In genomic region chr1:41894101-41894620, GRCh38 we compare ENCODE assay signal across 23 cellular contexts. TPM values are rescaled to one million over a fixed set of nuclear protein-coding genes. Genes with fewer than 3 reads are reported as not detected.
DNase-seq lines count a peak whose midpoint lies in the region; ATAC-seq and TF ChIP-seq lines count a peak whose summit lies in the region.
"Had no signal": no experiment of that assay in that cellular context is flagged by ENCODE, and none has a peak within 500 bp of the region (broad histone marks: within the 10 kb centered on the region; RNA-seq: fewer than 3 reads in every experiment).

No MANE protein-coding gene starts in this region.

- H3K27ac Mint-ChIP-seq in CD4-positive, alpha-beta memory T cell, result peak overlapping the region; percentile 28 to 90 (median 73)
- H3K27ac Mint-ChIP-seq in activated T-helper 17 cell treated with anti-CD3 and anti-CD28 coated beads, Interleukin-2, amount 50 U/mL, for 72 hours, result no peak overlapping the region
- H3K27ac Mint-ChIP-seq in nephron, result peak overlapping the region; percentile 15 to 71 (median 42)
- H3K27ac Mint-ChIP-seq: activated naive CD8-positive, alpha-beta T cell treated with anti-CD3 and anti-CD28 coated beads for 36 hours; activated T-cell treated with anti-CD3 and anti-CD28 coated beads, Interleukin-2, amount 50 U/mL, for 72 hours; HFFc6; mesothelial cell of epicardium; progenitor cell of endocrine pancreas; stimulated activated naive CD8-positive, alpha-beta T cell treated with anti-CD3 and anti-CD28 coated beads, Interleukin-15, Interleukin-2, amounts not matched to agents 100 ng/mL and 50 ng/mL, for 24 hours had no signal

- ATAC-seq in DND-41 (ENCODE audit: insufficient read depth, low read depth), result no peak
- ATAC-seq in activated T-helper 17 cell treated with anti-CD3 and anti-CD28 coated beads, Interleukin-2, amount 50 U/mL, for 72 hours (replicated peaks), result no peak
- ATAC-seq in GM18520 (IDR thresholded peaks at IDR 0.05; ENCODE audit: unreplicated experiment), result no peak
- ATAC-seq: activated T-cell treated with anti-CD3 and anti-CD28 coated beads, Interleukin-2, amount 50 U/mL, for 72 hours had no signal

- H3K36me3 Mint-ChIP-seq in CD4-positive, alpha-beta memory T cell, result no peaks in the 10 kb centered on the region
- H3K36me3 Mint-ChIP-seq in activated T-helper 17 cell treated with anti-CD3 and anti-CD28 coated beads, Interleukin-2, amount 50 U/mL, for 72 hours (ENCODE audit: low read depth), result no peaks in the 10 kb centered on the region
- H3K36me3 Mint-ChIP-seq in nephron (ENCODE audit: low read depth), result no peaks in the 10 kb centered on the region
- H3K36me3 Mint-ChIP-seq: activated naive CD8-positive, alpha-beta T cell treated with anti-CD3 and anti-CD28 coated beads for 36 hours; mesothelial cell of epicardium had no signal

- H3K27me3 ChIP-seq in CD4-positive, alpha-beta memory T cell (ENCODE audit: insufficient read depth, low read length), result no peaks in the 10 kb centered on the region
- H3K27me3 ChIP-seq in DND-41 (ENCODE audit: insufficient read depth, low read length, poor library complexity), result no peaks in the 10 kb centered on the region
- H3K27me3 ChIP-seq: esophagus squamous epithelium, SJSA1, tibial nerve had no signal

- no peak overlapping the region for H3K27ac ChIP-seq in CD4-positive, alpha-beta memory T cell (ENCODE audit: low read depth, low read length)
- peak overlapping the region; percentile 93 for H3K27ac ChIP-seq in DND-41 (ENCODE audit: low read length)
- H3K27ac ChIP-seq: esophagus squamous epithelium, VCaP had no signal

- peaks cover 3% of the 10 kb centered on the region; the same call in 1 of the 2 replicates for H4K20me1 ChIP-seq in DND-41 (ENCODE audit: insufficient read depth, low read length)

- peaks cover 56 to 86% (median 72%) of the 10 kb centered on the region in 4 donors for H3K4me1 Mint-ChIP-seq in CD4-positive, alpha-beta memory T cell
- H3K4me1 Mint-ChIP-seq in activated T-helper 17 cell treated with anti-CD3 and anti-CD28 coated beads, Interleukin-2, amount 50 U/mL, for 72 hours, result peaks cover 56% of the 10 kb centered on the region
- peaks cover 56% of the 10 kb centered on the region for H3K4me1 Mint-ChIP-seq in nephron

- no peaks in the 10 kb centered on the region for H3K27me3 Mint-ChIP-seq in CD4-positive, alpha-beta memory T cell
- H3K27me3 Mint-ChIP-seq in activated T-helper 17 cell treated with anti-CD3 and anti-CD28 coated beads, Interleukin-2, amount 50 U/mL, for 72 hours, result no peaks in the 10 kb centered on the region
- H3K27me3 Mint-ChIP-seq in nephron (ENCODE audit: low read depth), result peaks cover 3% of the 10 kb centered on the region
- H3K27me3 Mint-ChIP-seq: activated naive CD8-positive, alpha-beta T cell treated with anti-CD3 and anti-CD28 coated beads for 36 hours; stimulated activated naive CD8-positive, alpha-beta T cell treated with anti-CD3 and anti-CD28 coated beads, Interleukin-15, Interleukin-2, amounts not matched to agents 100 ng/mL and 50 ng/mL, for 24 hours had no signal

- no peak overlapping the region for H2AFZ ChIP-seq in DND-41 (ENCODE audit: low read depth, low read length)

- H3K4me2 ChIP-seq in DND-41 (ENCODE audit: insufficient read depth, low read length), result peak overlapping the region; percentile 57

- CTCF ChIA-PET in CD4-positive, alpha-beta memory T cell (lab: Charles Lee; ENCODE audit: partially characterized antibody), result interaction anchor here (0.7 kb wide), 1 partner anchor 21 kb away, joined by 3 read pairs; no protein-coding TSS in a partner anchor

- no peak for DNase-seq in CD4-positive, alpha-beta memory T cell
- no peak for DNase-seq in DND-41
- no peak for DNase-seq in DMS 273 (lab: John Stamatoyannopoulos, UW; ENCODE audit: unreplicated experiment)
- no peak for DNase-seq in SHP77 (lab: John Stamatoyannopoulos, UW)
- DNase-seq: activated CD8-positive, alpha-beta memory T cell treated with anti-CD3 and anti-CD28 coated beads for 24 hours; activated naive CD8-positive, alpha-beta T cell treated with anti-CD3 and anti-CD28 coated beads for 36 hours; activated T-cell treated with anti-CD3 and anti-CD28 coated beads, Interleukin-2, amount 50 U/mL, for 72 hours; effector memory CD4-positive, alpha-beta T cell; EL; esophagus squamous epithelium; HFFc6; NCI-H774; stimulated activated CD4-positive, alpha-beta T cell treated with anti-CD3 and anti-CD28 coated beads, Interleukin-4, amount 100 ng/mL, for 1 hour had no signal

- H3K4me3 Mint-ChIP-seq in CD4-positive, alpha-beta memory T cell, result peak overlapping the region in 1 of 8 donors; percentile 67
- peak overlapping the region; percentile 34 for H3K4me3 Mint-ChIP-seq in activated T-helper 17 cell treated with anti-CD3 and anti-CD28 coated beads, Interleukin-2, amount 50 U/mL, for 72 hours
- no peak overlapping the region for H3K4me3 Mint-ChIP-seq in nephron
- H3K4me3 Mint-ChIP-seq: activated naive CD8-positive, alpha-beta T cell treated with anti-CD3 and anti-CD28 coated beads for 36 hours; HFFc6; mesothelial cell of epicardium; neural crest cell had no signal

- no peak overlapping the region for H3K4me3 ChIP-seq in CD4-positive, alpha-beta memory T cell (ENCODE audit: low read length in 2 of 2)
- no peak overlapping the region for H3K4me3 ChIP-seq in DND-41 (ENCODE audit: low read depth in 1 of 2, low read length in 2 of 2)
- H3K4me3 ChIP-seq: esophagus squamous epithelium, SJSA1, tibial nerve had no signal

- H3K79me2 ChIP-seq in DND-41 (ENCODE audit: insufficient read depth, low read length), result peaks cover 98% of the 10 kb centered on the region

- H3K4me1 ChIP-seq in CD4-positive, alpha-beta memory T cell (ENCODE audit: insufficient read depth, low read length), result peaks cover 79% of the 10 kb centered on the region
- H3K4me1 ChIP-seq in DND-41 (ENCODE audit: insufficient read depth, low read length), result peaks cover 99% of the 10 kb centered on the region

- TF ChIP-seq CTCF in DND-41 (IDR thresholded peaks at IDR 0.05; ENCODE audit: borderline replicate concordance, extremely low read depth, low read length, poor library complexity, severe bottlenecking), result no peak
- TF ChIP-seq CTCF in nephron (IDR thresholded peaks at IDR 0.05; ENCODE audit: unreplicated experiment in 3 of 3), result no peak

- POLR2A ChIA-PET in CD4-positive, alpha-beta memory T cell (lab: Charles Lee; ENCODE audit: partially characterized antibody), result interaction anchor here (1.0 to 7.8 kb wide), 3 partner anchors 9 to 22 kb away, joined by 3 to 221 read pairs (median 23); partner anchors contain the start of gene HIVEP3

- H3K9me3 Mint-ChIP-seq in CD4-positive, alpha-beta memory T cell, result peaks cover 0 to 3% (median 0%) of the 10 kb centered on the region in 8 donors
- peaks cover 5% of the 10 kb centered on the region for H3K9me3 Mint-ChIP-seq in activated T-helper 17 cell treated with anti-CD3 and anti-CD28 coated beads, Interleukin-2, amount 50 U/mL, for 72 hours
- no peaks in the 10 kb centered on the region for H3K9me3 Mint-ChIP-seq in nephron
- H3K9me3 Mint-ChIP-seq: activated naive CD8-positive, alpha-beta T cell treated with anti-CD3 and anti-CD28 coated beads for 36 hours; activated T-cell treated with anti-CD3 and anti-CD28 coated beads, Interleukin-2, amount 50 U/mL, for 72 hours; HFFc6; mesothelial cell of epicardium; neural crest cell; stimulated activated naive CD8-positive, alpha-beta T cell treated with anti-CD3 and anti-CD28 coated beads, Interleukin-15, Interleukin-2, amounts not matched to agents 100 ng/mL and 50 ng/mL, for 24 hours had no signal

- peak overlapping the region; percentile 50 for H3K9ac ChIP-seq in DND-41 (ENCODE audit: low read depth, low read length)

- no peaks in the 10 kb centered on the region for H3K9me3 ChIP-seq in CD4-positive, alpha-beta memory T cell (ENCODE audit: control insufficient read depth in 1 of 2, low read length in 2 of 2)
- H3K9me3 ChIP-seq in DND-41 (ENCODE audit: insufficient read depth, low read length, severe bottlenecking), result no peaks in the 10 kb centered on the region
- H3K9me3 ChIP-seq: esophagus squamous epithelium, SJSA1, tibial nerve had no signal

- intact Hi-C loops in CD4-positive, alpha-beta memory T cell (cut with micrococcal nuclease), result loop anchor here (5.0 to 10.0 kb wide), 4 partner anchors 82 to 791 kb away; partner anchors contain the start of gene YBX1

- no peaks in the 10 kb centered on the region for H3K36me3 ChIP-seq in CD4-positive, alpha-beta memory T cell (ENCODE audit: insufficient read depth, low read length)
- peaks cover 23% of the 10 kb centered on the region for H3K36me3 ChIP-seq in DND-41 (ENCODE audit: insufficient read depth, low read length)
- H3K36me3 ChIP-seq: esophagus squamous epithelium, SJSA1, tibial nerve had no signal

RNA-seq across cellular contexts. Expression of gene HIVEP3, which starts 24.6 kb away (rescaled TPM):
- 10 to 100 TPM; 10.5 to 11.1 TPM for total RNA-seq in CD4-positive, alpha-beta memory T cell
- 10 to 100 TPM in 1 of 2 donors, 1 to 10 TPM in 1; 8.2 to 12.8 TPM for polyA plus RNA-seq in CD4-positive, alpha-beta memory T cell
- 10 to 100 TPM in 1 of 2 donors, 1 to 10 TPM in 1; 8.0 to 27.6 TPM for total RNA-seq in activated T-helper 17 cell treated with anti-CD3 and anti-CD28 coated beads, Interleukin-2, amount 50 U/mL, for 72 hours
